ENCODE assay signal across 1 cellular context in genomic region chr16:89873822-89874689, GRCh38.
TF ChIP-seq lines count a peak whose summit lies in the region.

No MANE protein-coding gene starts in this region.

TF ChIP-seq in neural cell, 6 proteins besides CTCF, POLR2A, EP300 and RAD21 (continued from another document):
- TF ChIP-seq REST (IDR thresholded peaks at IDR 0.05; ENCODE audit: borderline replicate concordance) (no peak), EZH2 (IDR thresholded peaks at IDR 0.05; ENCODE audit: borderline replicate concordance, insufficient read depth, low read length, poor library complexity, severe bottlenecking) (no peak)
